Comparison of ENCODE assay signal across 1 cellular context in genomic region chr1:89779541-89779940, GRCh38.
TF ChIP-seq lines count a peak whose summit lies in the region.

No MANE protein-coding gene starts in this region.

TF ChIP-seq in GM23338, 12 proteins besides CTCF, POLR2A, EP300 and RAD21 (continued from another document):
- no peak for TF ChIP-seq ETS1 (IDR thresholded peaks at IDR 0.05)
- no peak for TF ChIP-seq POLR2AphosphoS5 (IDR thresholded peaks at IDR 0.05; ENCODE audit: low read depth)
- TF ChIP-seq CREB1 (CRISPR knock-in tag; IDR thresholded peaks at IDR 0.05; ENCODE audit: low read depth) = no peak
- no peak for TF ChIP-seq NANOG (IDR thresholded peaks at IDR 0.05; ENCODE audit: borderline replicate concordance)
- no peak for TF ChIP-seq ZNF331 (CRISPR knock-in tag; IDR thresholded peaks at IDR 0.05; ENCODE audit: low read depth)
